ENCODE assay signal across 13 cellular contexts in genomic region chr1:246573481-246573880, GRCh38. TPM values are rescaled to one million over a fixed set of nuclear protein-coding genes. Genes with fewer than 3 reads are reported as not detected.
A peak's percentile ranks its signal among the peaks of the same experiment; 100 is the strongest.
DNase-seq lines count a peak whose midpoint lies in the region; ATAC-seq and TF ChIP-seq lines count a peak whose summit lies in the region.
"Had no signal": no experiment of that assay in that cellular context is flagged by ENCODE, and none has a peak within 500 bp of the region (broad histone marks: within the 10 kb centered on the region; RNA-seq: fewer than 3 reads in every experiment).

No MANE protein-coding gene starts in this region.

- peak overlapping the region; percentile 59 for H3K27ac ChIP-seq in cardiac muscle cell
- H3K27ac ChIP-seq in right atrium auricular region: peak overlapping the region; percentile 33 to 56
- peak overlapping the region; percentile 12 to 82 (median 60) for H3K27ac ChIP-seq in thyroid gland
- H3K27ac ChIP-seq in breast epithelium: peak overlapping the region in 1 of 2 donors; percentile 61

- BruUV-seq in MCF 10A (replicated peaks; lab: Mats Ljungman, UMichigan): no TSS peak

- H3K4me1 ChIP-seq in cardiac muscle cell (ENCODE audit: low read depth): peaks cover 13% of the 10 kb centered on the region
- H3K4me1 ChIP-seq in right atrium auricular region: peaks cover 0 to 73% of the 10 kb centered on the region in 2 donors
- H3K4me1 ChIP-seq in thyroid gland: peaks cover 33 to 57% of the 10 kb centered on the region in 2 donors
- H3K4me1 ChIP-seq in breast epithelium: no peaks in the 10 kb centered on the region

- CTCF ChIA-PET in T-cell (lab: Charles Lee): no interaction called here
- CTCF ChIA-PET in MCF 10A (lab: Yijun Ruan, JAX): interaction anchor here (0.7 to 1.5 kb wide), 2 partner anchors 49 to 116 kb away, joined by 3 read pairs; no protein-coding TSS in a partner anchor

- H3K36me3 ChIP-seq in cardiac muscle cell (no peaks in the 10 kb centered on the region), right atrium auricular region (no peaks in the 10 kb centered on the region), thyroid gland (no peaks in the 10 kb centered on the region), breast epithelium (no peaks in the 10 kb centered on the region)

- H3K27me3 ChIP-seq in cardiac muscle cell: no peaks in the 10 kb centered on the region
- no peaks in the 10 kb centered on the region for H3K27me3 ChIP-seq in right atrium auricular region
- no peaks in the 10 kb centered on the region for H3K27me3 ChIP-seq in thyroid gland
- no peaks in the 10 kb centered on the region for H3K27me3 ChIP-seq in breast epithelium

- TF ChIP-seq POLR2A in thyroid gland (IDR thresholded peaks at IDR 0.05): no peak
- TF ChIP-seq POLR2A in breast epithelium (IDR thresholded peaks at IDR 0.05): no peak

- TF ChIP-seq CTCF in cardiac muscle cell (IDR thresholded peaks at IDR 0.05; ENCODE audit: low read depth, low read length) (no peak), right atrium auricular region (IDR thresholded peaks at IDR 0.05) (no peak), thyroid gland (IDR thresholded peaks at IDR 0.05) (no peak), breast epithelium (IDR thresholded peaks at IDR 0.05) (no peak), MCF 10A (IDR thresholded peaks at IDR 0.05; ENCODE audit: unreplicated experiment) (no peak)

- H3K4me1 Mint-ChIP-seq in T-cell (peaks cover 74 to 81% (median 78%) of the 10 kb centered on the region in 3 donors), MCF 10A (ENCODE audit: insufficient read depth, unreplicated experiment) (peaks cover 22% of the 10 kb centered on the region)
- H3K4me1 Mint-ChIP-seq: H9 had no signal

- POLR2A ChIA-PET in T-cell (lab: Charles Lee) (no interaction called here), MCF 10A (lab: Yijun Ruan, JAX) (interaction anchor here (1.2 to 3.4 kb wide), 4 partner anchors 8 to 35 kb away, joined by 3 to 21 read pairs (median 10); partner anchors contain the start of genes CNST and TFB2M)

- no peak overlapping the region for H3K4me3 ChIP-seq in cardiac muscle cell
- H3K4me3 ChIP-seq in right atrium auricular region: no peak overlapping the region
- H3K4me3 ChIP-seq in thyroid gland (replicated peaks in 1 of 3): no peak overlapping the region
- H3K4me3 ChIP-seq in breast epithelium: no peak overlapping the region

- H3K36me3 Mint-ChIP-seq in T-cell: peaks cover 10% of the 10 kb centered on the region
- no peaks in the 10 kb centered on the region for H3K36me3 Mint-ChIP-seq in MCF 10A (ENCODE audit: insufficient read depth, unreplicated experiment)

- ATAC-seq in Right ventricle myocardium superior (ENCODE audit: poor library complexity): no peak
- ATAC-seq in T-cell (replicated peaks in 1 of 4): no peak
- no peak for ATAC-seq in HG02798 (IDR thresholded peaks at IDR 0.05; ENCODE audit: poor library complexity, unreplicated experiment)

- no peaks in the 10 kb centered on the region for H3K9me3 Mint-ChIP-seq in T-cell
- no peaks in the 10 kb centered on the region for H3K9me3 Mint-ChIP-seq in MCF 10A (ENCODE audit: unreplicated experiment)
- H3K9me3 Mint-ChIP-seq: H9 had no signal

- H3K4me3 Mint-ChIP-seq in T-cell: peak overlapping the region in 2 of 3 donors; percentile 59 to 71
- no peak overlapping the region for H3K4me3 Mint-ChIP-seq in MCF 10A (ENCODE audit: unreplicated experiment)
- H3K4me3 Mint-ChIP-seq: H9 had no signal

- H3K27me3 Mint-ChIP-seq in T-cell (no peaks in the 10 kb centered on the region), MCF 10A (ENCODE audit: insufficient read depth, unreplicated experiment) (no peaks in the 10 kb centered on the region)

- intact Hi-C loops in Right ventricle myocardium superior (cut with DNase I): no loop called here
- intact Hi-C loops in thyroid gland (cut with DNase I): no loop called here
- intact Hi-C loops in breast epithelium (cut with DNase I; ENCODE audit: low total_unique reads): no loop called here
- intact Hi-C loops in MCF 10A (cut with micrococcal nuclease): no loop called here

- 75% methylated on average over 6 of the region's 6 CpGs for WGBS in thyroid gland, 2 donors

- H3K27ac Mint-ChIP-seq in T-cell (peak overlapping the region; percentile 59 to 71), MCF 10A (ENCODE audit: low read depth, unreplicated experiment) (no peak overlapping the region)
- H3K27ac Mint-ChIP-seq: H9 had no signal

- H3K9me3 ChIP-seq in cardiac muscle cell (ENCODE audit: low read depth) (no peaks in the 10 kb centered on the region), right atrium auricular region (no peaks in the 10 kb centered on the region), thyroid gland (no peaks in the 10 kb centered on the region), breast epithelium (no peaks in the 10 kb centered on the region)

- peak in 1 of 2 donors; percentile 73 for DNase-seq in cardiac muscle cell (ENCODE audit: low read depth in 1 of 2, low spot score in 1 of 2)
- DNase-seq in Right ventricle myocardium superior: no peak
- DNase-seq in T-cell: no peak
- DNase-seq in right atrium auricular region (ENCODE audit: low spot score): no peak
- DNase-seq in thyroid gland: no peak
- DNase-seq in breast epithelium (ENCODE audit: low spot score in 2 of 2): no peak
- no peak for DNase-seq in MCF 10A (ENCODE audit: unreplicated experiment)
- DNase-seq: H9, mammary epithelial cell, NCI-H1092 treated with DMSO at 0.1 percent for 48 hours, NCI-H69, retina had no signal

RNA-seq across cellular contexts. Expression of gene CNST, which starts 7.2 kb away (rescaled TPM):
- total RNA-seq in cardiac muscle cell (14.1 and 17.9 TPM in 2 replicates), Right ventricle myocardium superior (21.0 TPM), T-cell (10 to 100 TPM; 69.0 to 87.3 (median 74.4) TPM), right atrium auricular region (10 to 100 TPM; 15.6 to 19.0 TPM), thyroid gland (10 to 100 TPM; 38.8 to 49.5 (median 41.7) TPM), breast epithelium (10 to 100 TPM; 25.9 to 30.9 (median 26.4) TPM), MCF 10A (2022) (44.8 and 48.3 TPM in 2 replicates)
- 13.1 and 14.9 TPM in 2 replicates for polyA plus RNA-seq in cardiac muscle cell

RNA-seq across cellular contexts. Expression of gene TFB2M, which starts 7.4 kb away (rescaled TPM):
- total RNA-seq in cardiac muscle cell (5.7 and 7.3 TPM in 2 replicates), Right ventricle myocardium superior (18.6 TPM), T-cell (10 to 100 TPM in 3 of 5 donors, 1 to 10 TPM in 2; 8.5 to 11.8 (median 10.1) TPM), right atrium auricular region (10 to 100 TPM in 1 of 2 donors, 1 to 10 TPM in 1; 5.5 to 12.0 TPM), thyroid gland (10 to 100 TPM; 12.2 to 21.9 (median 15.9) TPM), breast epithelium (10 to 100 TPM in 2 of 3 donors, 1 to 10 TPM in 1; 9.0 to 15.5 (median 13.4) TPM), MCF 10A (2022) (38.3 and 52.0 TPM in 2 replicates)
- 9.4 and 12.0 TPM in 2 replicates for polyA plus RNA-seq in cardiac muscle cell
